ENCODE assay signal across 20 cellular contexts in genomic region chr5:138937392-138938387, GRCh38.
DNase-seq lines count a peak whose midpoint lies in the region; ATAC-seq, FAIRE-seq and TF ChIP-seq lines count a peak whose summit lies in the region.
"Had no signal": no experiment of that assay in that cellular context is flagged by ENCODE, and none has a peak within 500 bp of the region (broad histone marks: within the 10 kb centered on the region; RNA-seq: fewer than 3 reads in every experiment).

No MANE protein-coding gene starts in this region.

- peak overlapping the region; percentile 8 for H3K27ac Mint-ChIP-seq in stimulated activated naive CD8-positive, alpha-beta T cell treated with anti-CD3 and anti-CD28 coated beads, Interleukin-15, Interleukin-2, amounts not matched to agents 100 ng/mL and 50 ng/mL, for 24 hours
- H3K27ac Mint-ChIP-seq in endothelial cell (ENCODE audit: unreplicated experiment) (peak overlapping the region; percentile 67), mesothelial cell of epicardium (peak overlapping the region; percentile 66)
- H3K27ac Mint-ChIP-seq: activated B cell treated with CpG ODN at 0.5 μM for 24 hours had no signal

- H3K27me3 ChIP-seq in upper lobe of right lung = no peaks in the 10 kb centered on the region
- H3K27me3 ChIP-seq: Peyer's patch, transverse colon had no signal

- H3K9me3 ChIP-seq in upper lobe of right lung = no peaks in the 10 kb centered on the region
- H3K9me3 ChIP-seq in kidney (ENCODE audit: control insufficient read depth in 1 of 2, low read length in 2 of 2) = no peaks in the 10 kb centered on the region
- H3K9me3 ChIP-seq: Peyer's patch, transverse colon had no signal

- H3K27me3 Mint-ChIP-seq in stimulated activated naive CD8-positive, alpha-beta T cell treated with anti-CD3 and anti-CD28 coated beads, Interleukin-15, Interleukin-2, amounts not matched to agents 100 ng/mL and 50 ng/mL, for 24 hours = no peaks in the 10 kb centered on the region
- H3K27me3 Mint-ChIP-seq in endothelial cell (ENCODE audit: unreplicated experiment) (peaks cover 26% of the 10 kb centered on the region), mesothelial cell of epicardium (ENCODE audit: low read depth) (no peaks in the 10 kb centered on the region)
- H3K27me3 Mint-ChIP-seq: activated B cell treated with CpG ODN at 0.5 μM for 24 hours; central memory CD8-positive, alpha-beta T cell had no signal

- H3K36me3 ChIP-seq in upper lobe of right lung (peaks cover 30% of the 10 kb centered on the region), kidney (ENCODE audit: control insufficient read depth in 1 of 2, insufficient read depth in 2 of 2, low read length in 2 of 2) (peaks cover 12 to 13% of the 10 kb centered on the region in 2 donors)

- H3K4me1 ChIP-seq in upper lobe of right lung (peaks cover 6% of the 10 kb centered on the region), kidney (ENCODE audit: control insufficient read depth in 1 of 2, insufficient read depth in 1 of 2, low read depth in 1 of 2, low read length in 2 of 2) (no peaks in the 10 kb centered on the region)
- H3K4me1 ChIP-seq: Peyer's patch, transverse colon had no signal

- H3K4me1 Mint-ChIP-seq in stimulated activated naive CD8-positive, alpha-beta T cell treated with anti-CD3 and anti-CD28 coated beads, Interleukin-15, Interleukin-2, amounts not matched to agents 100 ng/mL and 50 ng/mL, for 24 hours (ENCODE audit: low read depth) = peaks cover 11% of the 10 kb centered on the region
- H3K4me1 Mint-ChIP-seq in endothelial cell (ENCODE audit: unreplicated experiment) (peaks cover 30% of the 10 kb centered on the region), mesothelial cell of epicardium (no peaks in the 10 kb centered on the region)
- H3K4me1 Mint-ChIP-seq: activated B cell treated with CpG ODN at 0.5 μM for 24 hours; central memory CD8-positive, alpha-beta T cell had no signal

- no peak for DNase-seq in stimulated activated naive CD8-positive, alpha-beta T cell treated with anti-CD3 and anti-CD28 coated beads, Interleukin-15, Interleukin-2, amounts not matched to agents 100 U/mL and 50 U/mL, for 24 hours
- DNase-seq in endothelial cell (ENCODE audit: low spot score) (no peak), mesothelial cell of epicardium (ENCODE audit: low spot score in 2 of 2, unreplicated experiment in 2 of 2) (no peak), upper lobe of right lung (no peak), kidney (no peak), urothelium cell line (ENCODE audit: low spot score) (no peak), OCI-M2 (lab: John Stamatoyannopoulos, UW; ENCODE audit: unreplicated experiment) (no peak)
- DNase-seq: activated B cell treated with CpG ODN at 0.5 μM for 24 hours, activated T-cell treated with anti-CD3 and anti-CD28 coated beads for 4 hours, COR-L47, foreskin melanocyte, GDM1, MM.1S, NCI-H2029, NCI-H526 treated with DMSO at 0.1 percent for 48 hours, Peyer's patch, T-helper 1 cell, transverse colon had no signal

- H3K9me3 Mint-ChIP-seq in stimulated activated naive CD8-positive, alpha-beta T cell treated with anti-CD3 and anti-CD28 coated beads, Interleukin-15, Interleukin-2, amounts not matched to agents 100 ng/mL and 50 ng/mL, for 24 hours = no peaks in the 10 kb centered on the region
- H3K9me3 Mint-ChIP-seq in endothelial cell (ENCODE audit: unreplicated experiment) (no peaks in the 10 kb centered on the region), mesothelial cell of epicardium (peaks cover 7% of the 10 kb centered on the region)
- H3K9me3 Mint-ChIP-seq: central memory CD8-positive, alpha-beta T cell had no signal

- intact Hi-C loops in upper lobe of right lung (cut with DNase I) = no loop called here
- intact Hi-C loops in kidney (cut with DNase I) = no loop called here

- H3K27ac ChIP-seq in upper lobe of right lung (no peak overlapping the region), kidney (ENCODE audit: low read depth in 2 of 2, low read length in 2 of 2) (no peak overlapping the region)
- H3K27ac ChIP-seq: transverse colon had no signal

- no peak overlapping the region for H3K9ac ChIP-seq in kidney (ENCODE audit: low read length in 2 of 2)

- TF ChIP-seq CTCF in endothelial cell (IDR thresholded peaks at IDR 0.05; ENCODE audit: unreplicated experiment) (no peak), mesothelial cell of epicardium (IDR thresholded peaks at IDR 0.05; ENCODE audit: unreplicated experiment) (no peak), upper lobe of right lung (IDR thresholded peaks at IDR 0.05) (no peak), kidney (IDR thresholded peaks at IDR 0.05; ENCODE audit: borderline replicate concordance, extremely low read depth, insufficient read depth) (no peak)

- no peak overlapping the region for H3K4me3 Mint-ChIP-seq in stimulated activated naive CD8-positive, alpha-beta T cell treated with anti-CD3 and anti-CD28 coated beads, Interleukin-15, Interleukin-2, amounts not matched to agents 100 ng/mL and 50 ng/mL, for 24 hours
- H3K4me3 Mint-ChIP-seq in endothelial cell (ENCODE audit: unreplicated experiment) = peak overlapping the region; percentile 24
- no peak overlapping the region for H3K4me3 Mint-ChIP-seq in mesothelial cell of epicardium
- H3K4me3 Mint-ChIP-seq: activated B cell treated with CpG ODN at 0.5 μM for 24 hours; central memory CD8-positive, alpha-beta T cell had no signal

- ATAC-seq in stimulated activated naive CD8-positive, alpha-beta T cell treated with anti-CD3 and anti-CD28 coated beads, Interleukin-15, Interleukin-2, amounts not matched to agents 100 U/mL and 50 U/mL, for 24 hours = no peak
- ATAC-seq in upper lobe of right lung = peak; percentile 20

- peaks cover 18% of the 10 kb centered on the region for H3K36me3 Mint-ChIP-seq in stimulated activated naive CD8-positive, alpha-beta T cell treated with anti-CD3 and anti-CD28 coated beads, Interleukin-15, Interleukin-2, amounts not matched to agents 100 ng/mL and 50 ng/mL, for 24 hours (ENCODE audit: low read depth)
- H3K36me3 Mint-ChIP-seq in endothelial cell (ENCODE audit: low read depth, unreplicated experiment) (peaks cover 48% of the 10 kb centered on the region), mesothelial cell of epicardium (peaks cover 32% of the 10 kb centered on the region)

- H3K4me3 ChIP-seq in upper lobe of right lung (no peak overlapping the region), kidney (ENCODE audit: low read length in 2 of 2) (no peak overlapping the region)
- H3K4me3 ChIP-seq: Peyer's patch, transverse colon had no signal

- FAIRE-seq in kidney (lab: Jason Lieb, UNC) = no peak
- FAIRE-seq in urothelium cell line (lab: Jason Lieb, UNC) = no peak

Comparison
In these comparisons a context has a peak if more than half of its experiments do, and no peak if none do; other contexts are left out.
1. H3K27ac Mint-ChIP-seq: peak in every context shown above with its lines; median percentile 67 in endothelial cell; 66 in mesothelial cell of epicardium; 8 in stimulated activated naive CD8-positive, alpha-beta T cell treated with anti-CD3 and anti-CD28 coated beads, Interleukin-15, Interleukin-2, amounts not matched to agents 100 ng/mL and 50 ng/mL, for 24 hours.